In the genomic region with DNA sequence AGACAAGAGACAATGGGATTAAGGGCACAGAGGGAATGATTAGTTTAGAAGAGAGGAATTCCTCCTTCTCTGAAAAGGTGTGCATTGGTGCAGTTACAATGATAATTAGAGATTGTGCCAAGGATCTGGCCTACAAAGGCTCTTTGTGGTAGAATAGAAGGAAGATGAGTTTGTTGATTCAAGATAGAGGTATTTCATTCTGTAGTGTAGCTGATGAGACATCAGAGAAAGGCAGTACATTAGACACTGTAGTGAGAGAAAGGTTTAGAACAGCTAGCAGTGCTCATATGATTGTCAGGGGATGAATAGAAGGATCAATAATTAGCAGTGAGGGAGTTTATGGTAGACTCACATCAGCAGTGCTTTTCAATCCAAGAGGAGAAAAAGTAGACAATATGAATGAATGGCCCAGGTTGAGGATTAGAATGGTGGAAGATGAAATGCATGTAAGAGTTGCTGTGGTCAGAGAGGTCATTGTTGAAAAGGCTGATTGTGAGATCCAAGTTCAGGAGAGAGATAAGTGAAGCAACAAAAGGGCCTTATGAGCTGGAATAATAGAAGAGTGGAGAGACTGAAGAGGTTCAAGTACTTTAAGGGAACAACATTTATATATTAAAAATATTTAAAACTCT, we compare ENCODE assay signal across 15 cellular contexts. TPM values are rescaled to one million over a fixed set of nuclear protein-coding genes. Genes with fewer than 3 reads are reported as not detected.
A peak's percentile ranks its signal among the peaks of the same experiment; 100 is the strongest.
DNase-seq lines count a peak whose midpoint lies in the region; ATAC-seq, FAIRE-seq and TF ChIP-seq lines count a peak whose summit lies in the region.
"Had no signal": no experiment of that assay in that cellular context is flagged by ENCODE, and none has a peak within 500 bp of the region (broad histone marks: within the 10 kb centered on the region; RNA-seq: fewer than 3 reads in every experiment).

No MANE protein-coding gene starts in this region.

- ATAC-seq in GM18907 (IDR thresholded peaks at IDR 0.05; ENCODE audit: unreplicated experiment) (peak; percentile 20), GM12878 (peak; percentile 28; the same call in 2 of the 3 replicates)
- ATAC-seq: upper lobe of right lung had no signal

- in situ Hi-C loops in GM12878 (cut with MboI), result no loop called here

- H3K4me1 ChIP-seq in Karpas-422 (ENCODE audit: low read length) (peaks cover 57% of the 10 kb centered on the region), GM12878 (ENCODE audit: control insufficient read depth, insufficient read depth, low read length) (no peaks in the 10 kb centered on the region), osteoblast (ENCODE audit: insufficient read depth, low read length) (peaks cover 36% of the 10 kb centered on the region), BE2C (peaks cover 47% of the 10 kb centered on the region)

- no peak overlapping the region for H3K4me3 ChIP-seq in Karpas-422 (ENCODE audit: low read length)
- no peak overlapping the region for H3K4me3 ChIP-seq in GM12878
- H3K4me3 ChIP-seq in osteoblast (ENCODE audit: insufficient read depth, low read length), result no peak overlapping the region
- no peak overlapping the region for H3K4me3 ChIP-seq in BE2C (ENCODE audit: low read depth, low read length)
- H3K4me3 ChIP-seq: cardiac muscle cell, sigmoid colon, upper lobe of right lung had no signal

- no peak for TF ChIP-seq CTCF in GM12878 (IDR thresholded peaks at IDR 0.05 in 2 of 3, conservative IDR thresholded peaks at IDR 0.05 in 1 of 3; ENCODE audit: control insufficient read depth in 2 of 3, extremely low read depth in 1 of 3, insufficient read depth in 1 of 3, low read depth in 3 of 3, low read length in 3 of 3)
- no peak for TF ChIP-seq CTCF in osteoblast (IDR thresholded peaks at IDR 0.05; ENCODE audit: extremely low read depth, low read depth, low read length)
- TF ChIP-seq CTCF in BE2C (IDR thresholded peaks at IDR 0.05; ENCODE audit: low read depth, low read length), result no peak
- TF ChIP-seq CTCF in D721Med (IDR thresholded peaks at IDR 0.05; ENCODE audit: insufficient read depth, missing control alignments), result no peak

- no peaks in the 10 kb centered on the region; the same call in 1 of the 2 replicates for H3K9me2 ChIP-seq in Karpas-422 (replicated peaks; ENCODE audit: insufficient read depth, low read length)

- intact Hi-C loops in GM12878 (cut with micrococcal nuclease; ENCODE audit: unreplicated experiment), result no loop called here

- H3K9me3 ChIP-seq in Karpas-422 (ENCODE audit: low read length), result no peaks in the 10 kb centered on the region
- no peaks in the 10 kb centered on the region for H3K9me3 ChIP-seq in GM12878 (replicated peaks; ENCODE audit: control insufficient read depth, insufficient read depth, low read length)
- no peaks in the 10 kb centered on the region for H3K9me3 ChIP-seq in osteoblast (ENCODE audit: low read depth, low read length)
- no peaks in the 10 kb centered on the region for H3K9me3 ChIP-seq in BE2C
- H3K9me3 ChIP-seq: sigmoid colon, upper lobe of right lung had no signal

- peak overlapping the region; percentile 33 for H3K27ac ChIP-seq in Karpas-422 (ENCODE audit: low read length)
- no peak overlapping the region for H3K27ac ChIP-seq in GM12878 (ENCODE audit: control insufficient read depth, insufficient read depth)
- H3K27ac ChIP-seq in osteoblast (ENCODE audit: low read depth, low read length), result peak overlapping the region; percentile 60
- H3K27ac ChIP-seq: cardiac muscle cell, sigmoid colon, upper lobe of right lung had no signal

- H3K4me2 ChIP-seq in Karpas-422 (ENCODE audit: low read depth, low read length, poor library complexity, severe bottlenecking) (peak overlapping the region; percentile 0), GM12878 (ENCODE audit: control insufficient read depth, insufficient read depth) (no peak overlapping the region), osteoblast (ENCODE audit: insufficient read depth, low read length) (peak overlapping the region; percentile 18)

- no peak for DNase-seq in Karpas-422
- no peak for DNase-seq in GM12878 (ENCODE audit: low read depth, low spot score)
- DNase-seq in osteoblast (ENCODE audit: insufficient read length, low spot score, missing footprints), result no peak
- no peak for DNase-seq in BE2C
- no peak for DNase-seq in D721Med (ENCODE audit: insufficient read length, low spot score)
- DNase-seq in NCI-H526 (lab: John Stamatoyannopoulos, UW), result no peak
- DNase-seq: activated naive CD4-positive, alpha-beta T cell treated with Interleukin-2 at 50 U/mL for 16 hours; DMS153; endodermal cell; NCI-H1694; sigmoid colon; stimulated activated CD4-positive, alpha-beta T cell treated with anti-CD3 and anti-CD28 coated beads, Interleukin-4, amount 100 ng/mL, for 4 hours; upper lobe of right lung had no signal

- SMC1A ChIA-PET in GM12878 (lab: Charles Lee; ENCODE audit: uncharacterized antibody, unreplicated experiment), result interaction anchor here (0.9 to 4.3 kb wide), 9 partner anchors 8 to 307 kb away, joined by 3 to 15 read pairs (median 4); no protein-coding TSS in a partner anchor

- no peak overlapping the region for H2AFZ ChIP-seq in Karpas-422 (ENCODE audit: low read length)
- no peak overlapping the region for H2AFZ ChIP-seq in GM12878 (ENCODE audit: control insufficient read depth, low read depth, low read length)
- H2AFZ ChIP-seq in osteoblast (ENCODE audit: low read length), result no peak overlapping the region

- H3K36me3 ChIP-seq in Karpas-422 (ENCODE audit: insufficient read depth, low read length), result peaks cover 47% of the 10 kb centered on the region
- no peaks in the 10 kb centered on the region; a peak in 1 of 4 replicates for H3K36me3 ChIP-seq in GM12878 (ENCODE audit: control insufficient read depth in 2 of 2, insufficient read depth in 2 of 2, low read length in 1 of 2)
- no peaks in the 10 kb centered on the region for H3K36me3 ChIP-seq in osteoblast (ENCODE audit: insufficient read depth, low read length)
- no peaks in the 10 kb centered on the region for H3K36me3 ChIP-seq in BE2C

- no peak for TF ChIP-seq POLR2A in GM12878 (IDR thresholded peaks at IDR 0.05; ENCODE audit: low read depth, low read length)

- H3K79me2 ChIP-seq in Karpas-422 (ENCODE audit: low read length) (peaks cover 94% of the 10 kb centered on the region), GM12878 (ENCODE audit: control insufficient read depth, insufficient read depth, low read length) (no peaks in the 10 kb centered on the region), osteoblast (ENCODE audit: insufficient read depth, low read length) (peaks cover 7% of the 10 kb centered on the region)

- H4K20me1 ChIP-seq in Karpas-422 (ENCODE audit: insufficient read depth, low read depth, low read length) (no peaks in the 10 kb centered on the region), GM12878 (ENCODE audit: control insufficient read depth, insufficient read depth) (no peaks in the 10 kb centered on the region), osteoblast (ENCODE audit: insufficient read depth, low read length) (no peaks in the 10 kb centered on the region)

- H3K9ac ChIP-seq in Karpas-422 (ENCODE audit: low read length) (peak overlapping the region; percentile 0; the same call in 1 of the 2 replicates), GM12878 (ENCODE audit: control insufficient read depth, insufficient read depth, low read length) (no peak overlapping the region; the same call in 1 of the 2 replicates)

- no peaks in the 10 kb centered on the region for H3K27me3 ChIP-seq in Karpas-422 (ENCODE audit: low read length)
- no peaks in the 10 kb centered on the region for H3K27me3 ChIP-seq in GM12878 (replicated peaks in 1 of 2; ENCODE audit: control insufficient read depth in 2 of 2, insufficient read depth in 2 of 2, low read length in 1 of 2)
- H3K27me3 ChIP-seq in osteoblast (ENCODE audit: insufficient read depth, low read length), result no peaks in the 10 kb centered on the region
- H3K27me3 ChIP-seq in BE2C, result no peaks in the 10 kb centered on the region
- H3K27me3 ChIP-seq: cardiac muscle cell, sigmoid colon, upper lobe of right lung had no signal

- CTCF ChIA-PET in GM12878 (lab: Yijun Ruan, JAX), result interaction anchor here (0.7 to 2.2 kb wide), 7 partner anchors 9 to 149 kb away, joined by 3 to 11 read pairs (median 4); no protein-coding TSS in a partner anchor

- no peak for TF ChIP-seq RAD21 in GM12878 (IDR thresholded peaks at IDR 0.05; ENCODE audit: insufficient read depth, low read depth, low read length)

- POLR2A ChIA-PET in GM12878 (lab: Charles Lee), result no interaction called here

- FAIRE-seq in GM12878 (lab: Jason Lieb, UNC) (no peak), D721Med (lab: Jason Lieb, UNC) (no peak)

- BruUV-seq in GM12878 (replicated peaks; lab: Mats Ljungman, UMichigan), result no TSS peak

- RAD21 ChIA-PET in GM12878 (lab: Charles Lee; ENCODE audit: unreplicated experiment), result interaction anchor here (1.1 to 1.3 kb wide), 2 partner anchors 12 to 27 kb away, joined by 3 to 4 read pairs; no protein-coding TSS in a partner anchor

- TF ChIP-seq EP300 in GM12878 (IDR thresholded peaks at IDR 0.05; ENCODE audit: borderline replicate concordance in 1 of 2, control insufficient read depth in 1 of 2, low read depth in 2 of 2, low read length in 2 of 2), result no peak

TF ChIP-seq in GM12878, 131 proteins besides CTCF, POLR2A, EP300 and RAD21 (continues in another document):
- TF ChIP-seq ZBED1 (IDR thresholded peaks at IDR 0.05; ENCODE audit: borderline replicate concordance) (no peak), SMAD5 (IDR thresholded peaks at IDR 0.05; ENCODE audit: low read depth) (no peak), PML (IDR thresholded peaks at IDR 0.05; ENCODE audit: low read length) (no peak), JUNB (IDR thresholded peaks at IDR 0.05) (no peak), WRNIP1 (IDR thresholded peaks at IDR 0.05; ENCODE audit: borderline replicate concordance, low read depth, low read length) (no peak)

RNA-seq across cellular contexts. Expression of gene SIK2, which starts 28.9 kb away (rescaled TPM):
- 56.3 and 64.8 TPM in 2 replicates for total RNA-seq in Karpas-422 (2014; rRNA removed; shearing (Covaris generic); ENCODE audit: low replicate concordance)
- total RNA-seq in GM12878 (2013; cell fraction: nucleolus; rRNA removed), result 10.2 and 10.8 TPM in 2 replicates
- 4.7 TPM in 2 replicates for total RNA-seq in GM12878 (2014; rRNA removed)
- total RNA-seq in GM12878 (2014; rRNA removed; fragmentation: Illumina TruSeq; extraction: Trizol), result 3.5 and 3.7 TPM in 2 replicates
- 9.1 and 12.1 TPM in 2 replicates for total RNA-seq in GM12878 (2021)
- 3.4 TPM for polyA plus RNA-seq in GM12878 (2011; ENCODE audit: low read depth)
- 5.3 and 14.2 TPM in 2 replicates for polyA plus RNA-seq in GM12878 (2011; rRNA removed)
- polyA plus RNA-seq in GM12878 (2011; cell fraction: cytosol; rRNA removed), result 6.9 and 11.5 TPM in 2 replicates
- 9.7 and 12.5 TPM in 2 replicates for polyA plus RNA-seq in GM12878 (2011; cell fraction: nucleus; rRNA removed)
- 4.9 and 5.9 TPM in 2 replicates for polyA plus RNA-seq in GM12878 (2012)
- 5.1 and 9.1 TPM in 2 replicates for polyA plus RNA-seq in GM12878 (2014; fragmentation: Illumina TruSeq; extraction: Trizol)
- 1 to 10 TPM in 1 of 2 experiments, under 1 TPM in 1; 0.97 to 1.1 TPM for polyA plus RNA-seq in GM12878 (2014; fragmentation: Nextera tagmentation; extraction: Ambion mirVana)
- polyA plus RNA-seq in GM12878 (2014; rRNA removed), result 4.2 TPM in 2 replicates
- polyA plus RNA-seq in GM12878 (2016; fragmentation: Nextera tagmentation; extraction: Ambion mirVana), result 1 to 10 TPM; 4.0 to 5.5 TPM
- 9.8 and 15.1 TPM in 2 replicates for polyA minus RNA-seq in GM12878 (2011; rRNA and poly(A)+ RNA removed)
- 3.5 and 4.2 TPM in 2 replicates for polyA minus RNA-seq in GM12878 (2011; cell fraction: cytosol; rRNA and poly(A)+ RNA removed)
- polyA minus RNA-seq in GM12878 (2011; cell fraction: nucleus; rRNA and poly(A)+ RNA removed), result 4.7 and 7.8 TPM in 2 replicates
- 17.7 and 18.3 TPM in 2 replicates for total RNA-seq in osteoblast
- polyA plus RNA-seq in BE2C (2012; ENCODE audit: insufficient read depth, insufficient read length, low read depth), result 9.6 TPM
